ENCODE assay signal across 22 cellular contexts in the genomic region with DNA sequence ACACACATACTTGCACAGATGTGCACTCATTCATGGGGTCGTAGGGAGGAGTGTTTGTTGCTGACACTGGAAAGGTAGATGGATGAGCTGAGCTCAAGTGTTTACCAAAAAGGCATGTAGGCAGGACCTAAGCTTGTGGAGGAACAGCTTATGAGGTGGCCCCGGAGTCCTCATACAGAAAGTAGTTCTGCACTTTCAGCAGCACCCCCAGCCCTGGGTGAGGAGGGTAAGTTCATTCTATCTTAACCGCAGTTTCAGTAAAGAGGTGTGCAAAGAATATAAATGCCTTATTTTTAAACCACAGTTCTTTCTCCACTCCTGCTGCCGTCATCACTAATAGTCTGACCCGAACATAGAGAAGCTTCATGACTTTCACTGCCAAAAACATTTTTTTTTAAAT.
"Had no signal": no experiment of that assay in that cellular context is flagged by ENCODE, and none has a peak within 500 bp of the region (broad histone marks: within the 10 kb centered on the region; RNA-seq: fewer than 3 reads in every experiment).

No MANE protein-coding gene starts in this region.

- H3K9me3 Mint-ChIP-seq: dendritic cell treated with granulocyte-macrophage colony-stimulating factor and Interleukin-4, amounts not matched to agents 40 ng/mL and 50 ng/mL, for 4 days; effector memory CD8-positive, alpha-beta T cell had no signal

- H3K27ac ChIP-seq: epithelial cell of prostate, esophagus muscularis mucosa, gastrocnemius medialis, heart right ventricle, neural progenitor cell, ovary, right atrium auricular region, sigmoid colon, skin epidermis, testis, tibial nerve, upper lobe of right lung had no signal

- H2AFZ ChIP-seq: neural progenitor cell had no signal

- H3K4me3 Mint-ChIP-seq: dendritic cell treated with granulocyte-macrophage colony-stimulating factor and Interleukin-4, amounts not matched to agents 40 ng/mL and 50 ng/mL, for 4 days; effector memory CD8-positive, alpha-beta T cell; naive thymus-derived CD8-positive, alpha-beta T cell; neural progenitor cell; stimulated activated naive CD8-positive, alpha-beta T cell treated with anti-CD3 and anti-CD28 coated beads, Interleukin-15, Interleukin-2, amounts not matched to agents 100 ng/mL and 50 ng/mL, for 24 hours had no signal

- H3K36me3 ChIP-seq: esophagus muscularis mucosa, gastrocnemius medialis, heart right ventricle, neural progenitor cell, ovary, right atrium auricular region, sigmoid colon, tibial nerve, upper lobe of right lung had no signal

- ATAC-seq: effector memory CD8-positive, alpha-beta T cell; gastrocnemius medialis; heart right ventricle; mucosa of descending colon; naive thymus-derived CD8-positive, alpha-beta T cell; upper lobe of right lung had no signal

- H3K9me3 ChIP-seq: esophagus muscularis mucosa, gastrocnemius medialis, mucosa of descending colon, ovary, right atrium auricular region, testis, tibial nerve, upper lobe of right lung had no signal

- H3K9ac ChIP-seq: neural progenitor cell had no signal

- H3K4me2 ChIP-seq: neural progenitor cell had no signal

- H3K27me3 Mint-ChIP-seq: effector memory CD8-positive, alpha-beta T cell had no signal

- H3K4me3 ChIP-seq: esophagus muscularis mucosa, gastrocnemius medialis, heart right ventricle, mucosa of descending colon, neural progenitor cell, ovary, right atrium auricular region, sigmoid colon, skin epidermis, testis, tibial nerve, upper lobe of right lung had no signal

- H3K27ac Mint-ChIP-seq: dendritic cell treated with granulocyte-macrophage colony-stimulating factor and Interleukin-4, amounts not matched to agents 40 ng/mL and 50 ng/mL, for 4 days; effector memory CD8-positive, alpha-beta T cell; naive thymus-derived CD8-positive, alpha-beta T cell; neural progenitor cell; stimulated activated naive CD8-positive, alpha-beta T cell treated with anti-CD3 and anti-CD28 coated beads, Interleukin-15, Interleukin-2, amounts not matched to agents 100 ng/mL and 50 ng/mL, for 24 hours had no signal

- H3K27me3 ChIP-seq: esophagus muscularis mucosa, gastrocnemius medialis, heart right ventricle, neural progenitor cell, ovary, right atrium auricular region, sigmoid colon, testis, tibial nerve, upper lobe of right lung had no signal

- H3K4me1 ChIP-seq: esophagus muscularis mucosa, gastrocnemius medialis, heart right ventricle, right atrium auricular region, sigmoid colon, testis, tibial nerve, upper lobe of right lung had no signal

- DNase-seq: effector memory CD8-positive, alpha-beta T cell; gastrocnemius medialis; heart right ventricle; hypothalamus; kidney glomerular epithelial cell; mammary epithelial cell; mucosa of descending colon; naive thymus-derived CD8-positive, alpha-beta T cell; nucleus accumbens; ovary; sigmoid colon; stimulated activated CD4-positive, alpha-beta T cell treated with anti-CD3 and anti-CD28 coated beads, Interleukin-2, amount 100 ng/mL, for 48 hours; testis; upper lobe of right lung had no signal
